ENCODE assay signal across 30 cellular contexts in genomic region chr5:111998871-111999270, GRCh38.
DNase-seq lines count a peak whose midpoint lies in the region; ATAC-seq, FAIRE-seq and TF ChIP-seq lines count a peak whose summit lies in the region.
"Had no signal": no experiment of that assay in that cellular context is flagged by ENCODE, and none has a peak within 500 bp of the region (broad histone marks: within the 10 kb centered on the region; RNA-seq: fewer than 3 reads in every experiment).

No MANE protein-coding gene starts in this region.

- peaks cover 32% of the 10 kb centered on the region for H3K4me1 ChIP-seq in astrocyte (ENCODE audit: insufficient read depth, low read length)
- no peaks in the 10 kb centered on the region for H3K4me1 ChIP-seq in gastroesophageal sphincter
- H3K4me1 ChIP-seq in endodermal cell (ENCODE audit: control insufficient read depth, insufficient read depth, low read length), result no peaks in the 10 kb centered on the region
- H3K4me1 ChIP-seq: BLaER1 treated with 17β-estradiol and CSF1 and Interleukin-3, amounts not matched to agents 10 nM and 100 nM; Caco-2; right lobe of liver; thyroid gland had no signal

- peak overlapping the region; percentile 98 for H3K27ac ChIP-seq in astrocyte (ENCODE audit: low read depth, low read length)
- H3K27ac ChIP-seq in gastroesophageal sphincter, result no peak overlapping the region
- no peak overlapping the region for H3K27ac ChIP-seq in endodermal cell (ENCODE audit: low read depth, low read length)
- H3K27ac ChIP-seq: BLaER1 treated with 17β-estradiol and CSF1 and Interleukin-3, amounts not matched to agents 10 nM and 100 nM; right lobe of liver; SJCRH30; thyroid gland had no signal

- H3K27me3 Mint-ChIP-seq in astrocyte (ENCODE audit: low read depth, unreplicated experiment), result no peaks in the 10 kb centered on the region
- no peaks in the 10 kb centered on the region for H3K27me3 Mint-ChIP-seq in endodermal cell (ENCODE audit: insufficient read depth)

- H3K36me3 ChIP-seq in astrocyte (ENCODE audit: insufficient read depth, low read length), result no peaks in the 10 kb centered on the region
- no peaks in the 10 kb centered on the region for H3K36me3 ChIP-seq in gastroesophageal sphincter
- no peaks in the 10 kb centered on the region for H3K36me3 ChIP-seq in endodermal cell (ENCODE audit: control insufficient read depth, insufficient read depth, low read length)
- H3K36me3 ChIP-seq: BLaER1 treated with 17β-estradiol and CSF1 and Interleukin-3, amounts not matched to agents 10 nM and 100 nM; right lobe of liver; SJCRH30; thyroid gland had no signal

- H3K9me3 Mint-ChIP-seq in astrocyte (ENCODE audit: unreplicated experiment) (no peaks in the 10 kb centered on the region), endodermal cell (peaks cover 5% of the 10 kb centered on the region)
- H3K9me3 Mint-ChIP-seq: nephron progenitor cell; stimulated activated naive CD8-positive, alpha-beta T cell treated with anti-CD3 and anti-CD28 coated beads, Interleukin-15, Interleukin-2, amounts not matched to agents 100 ng/mL and 50 ng/mL, for 24 hours had no signal

- DNase-seq in Daoy (ENCODE audit: low read depth) (peak; percentile 66), LHCN-M2 (ENCODE audit: low read depth) (peak; percentile 23), astrocyte (ENCODE audit: low read depth) (no peak), kidney tubule cell (ENCODE audit: low spot score) (peak; percentile 46), endodermal cell (no peak), NCI-H774 (lab: John Stamatoyannopoulos, UW) (no peak), occipital lobe (lab: John Stamatoyannopoulos, UW) (no peak)
- DNase-seq: ACHN; activated CD4-positive, alpha-beta T cell treated with anti-CD3 and anti-CD28 coated beads for 1 hour; activated naive CD4-positive, alpha-beta T cell; activated T-cell treated with anti-CD3 and anti-CD28 coated beads, Interleukin-2, amount 50 U/mL, for 48 hours; Caco-2; central memory CD4-positive, alpha-beta T cell; DND-41; NCI-H146; NCI-H526; nephron progenitor cell; posterior cingulate gyrus; right lobe of liver; stimulated activated CD4-positive, alpha-beta T cell treated with anti-CD3 and anti-CD28 coated beads, Interleukin-15, amount 100 ng/mL, for 24 hours; T-helper 17 cell; thyroid gland had no signal

- no peak for TF ChIP-seq POLR2A in gastroesophageal sphincter (IDR thresholded peaks at IDR 0.05)

- H3K4me1 Mint-ChIP-seq in astrocyte (ENCODE audit: low read depth, unreplicated experiment) (peaks cover 28% of the 10 kb centered on the region), endodermal cell (no peaks in the 10 kb centered on the region)
- H3K4me1 Mint-ChIP-seq: IgD-negative memory B cell, nephron progenitor cell, T-helper 17 cell had no signal

- no peak overlapping the region for H3K4me3 ChIP-seq in astrocyte (ENCODE audit: insufficient read depth, low read depth, low read length)
- H3K4me3 ChIP-seq in gastroesophageal sphincter, result no peak overlapping the region
- no peak overlapping the region for H3K4me3 ChIP-seq in endodermal cell (ENCODE audit: low read length)
- H3K4me3 ChIP-seq: BLaER1 treated with 17β-estradiol and CSF1 and Interleukin-3, amounts not matched to agents 10 nM and 100 nM; right lobe of liver; SJCRH30; thyroid gland had no signal

- WGBS in gastroesophageal sphincter (ENCODE audit: low coverage in 1 of 2), 2 donors, result 40 to 90% methylated on average over 3 of the region's 3 CpGs
- WGBS in endodermal cell (ENCODE audit: insufficient coverage in 1 of 2, insufficient read length in 1 of 2), 2 experiments, result 91 to 92% methylated on average over 2 to 3 of the region's 3 CpGs

- H3K27me3 ChIP-seq in astrocyte (ENCODE audit: insufficient read depth, low read length), result no peaks in the 10 kb centered on the region
- no peaks in the 10 kb centered on the region for H3K27me3 ChIP-seq in gastroesophageal sphincter
- no peaks in the 10 kb centered on the region for H3K27me3 ChIP-seq in endodermal cell (ENCODE audit: control insufficient read depth, insufficient read depth, low read length, poor library complexity, severe bottlenecking)
- H3K27me3 ChIP-seq: BLaER1 treated with 17β-estradiol and CSF1 and Interleukin-3, amounts not matched to agents 10 nM and 100 nM; right lobe of liver; SJCRH30; thyroid gland had no signal

- no peaks in the 10 kb centered on the region for H4K20me1 ChIP-seq in astrocyte (ENCODE audit: insufficient read depth, low read length)
- H4K20me1 ChIP-seq: BLaER1 treated with 17β-estradiol and CSF1 and Interleukin-3, amounts not matched to agents 10 nM and 100 nM had no signal

- TF ChIP-seq CTCF in astrocyte (IDR thresholded peaks at IDR 0.05; ENCODE audit: insufficient read depth, low read depth, low read length) (no peak), gastroesophageal sphincter (IDR thresholded peaks at IDR 0.05) (no peak), endodermal cell (conservative IDR thresholded peaks at IDR 0.05) (no peak)

- no peaks in the 10 kb centered on the region for H3K79me2 ChIP-seq in astrocyte (ENCODE audit: insufficient read depth, low read length)

- ATAC-seq in gastroesophageal sphincter, result no peak
- ATAC-seq: left lobe of liver, Panc1, right lobe of liver, T-helper 17 cell had no signal

- no peak overlapping the region for H3K4me3 Mint-ChIP-seq in astrocyte (ENCODE audit: unreplicated experiment)
- H3K4me3 Mint-ChIP-seq in endodermal cell, result no peak overlapping the region
- H3K4me3 Mint-ChIP-seq: IgD-negative memory B cell; mesothelial cell of epicardium; nephron progenitor cell; stimulated activated naive CD8-positive, alpha-beta T cell treated with anti-CD3 and anti-CD28 coated beads, Interleukin-15, Interleukin-2, amounts not matched to agents 100 ng/mL and 50 ng/mL, for 24 hours; T-helper 17 cell had no signal

- H2AFZ ChIP-seq in astrocyte (ENCODE audit: low read depth, low read length), result no peak overlapping the region

- H3K27ac Mint-ChIP-seq in astrocyte (ENCODE audit: unreplicated experiment) (peak overlapping the region; percentile 87), endodermal cell (no peak overlapping the region)
- H3K27ac Mint-ChIP-seq: mesothelial cell of epicardium, nephron progenitor cell, T-helper 17 cell had no signal

- H3K9me3 ChIP-seq in astrocyte (ENCODE audit: insufficient read depth, low read depth, low read length) (no peaks in the 10 kb centered on the region), gastroesophageal sphincter (no peaks in the 10 kb centered on the region), endodermal cell (ENCODE audit: control insufficient read depth, low read length) (no peaks in the 10 kb centered on the region)
- H3K9me3 ChIP-seq: BLaER1 treated with 17β-estradiol and CSF1 and Interleukin-3, amounts not matched to agents 10 nM and 100 nM; Caco-2; right lobe of liver; SJCRH30; thyroid gland had no signal

- H3K9ac ChIP-seq in astrocyte (ENCODE audit: low read length) (peak overlapping the region; percentile 69), endodermal cell (ENCODE audit: extremely low read depth, low read length, poor library complexity, severe bottlenecking) (no peak overlapping the region)
- H3K9ac ChIP-seq: BLaER1 treated with 17β-estradiol and CSF1 and Interleukin-3, amounts not matched to agents 10 nM and 100 nM had no signal

- FAIRE-seq in astrocyte (lab: Jason Lieb, UNC), result no peak

- H3K36me3 Mint-ChIP-seq in astrocyte (ENCODE audit: low read depth, unreplicated experiment), result no peaks in the 10 kb centered on the region
- no peaks in the 10 kb centered on the region for H3K36me3 Mint-ChIP-seq in endodermal cell (ENCODE audit: low read depth)

- no peak for TF ChIP-seq EP300 in gastroesophageal sphincter (IDR thresholded peaks at IDR 0.05)

- peak overlapping the region; percentile 29 for H3K4me2 ChIP-seq in astrocyte (ENCODE audit: low read length)
- H3K4me2 ChIP-seq: BLaER1 treated with 17β-estradiol and CSF1 and Interleukin-3, amounts not matched to agents 10 nM and 100 nM had no signal

Comparison
In these comparisons a context has a peak if more than half of its experiments do, and no peak if none do; other contexts are left out.
1. DNase-seq: peak in Daoy (single experiment), LHCN-M2 (single experiment) and kidney tubule cell (single experiment); none in astrocyte (single experiment), endodermal cell (single experiment), NCI-H774 (single experiment) and occipital lobe (single experiment).